Comparison of ENCODE assay signal across 1 cellular context in the genomic region with DNA sequence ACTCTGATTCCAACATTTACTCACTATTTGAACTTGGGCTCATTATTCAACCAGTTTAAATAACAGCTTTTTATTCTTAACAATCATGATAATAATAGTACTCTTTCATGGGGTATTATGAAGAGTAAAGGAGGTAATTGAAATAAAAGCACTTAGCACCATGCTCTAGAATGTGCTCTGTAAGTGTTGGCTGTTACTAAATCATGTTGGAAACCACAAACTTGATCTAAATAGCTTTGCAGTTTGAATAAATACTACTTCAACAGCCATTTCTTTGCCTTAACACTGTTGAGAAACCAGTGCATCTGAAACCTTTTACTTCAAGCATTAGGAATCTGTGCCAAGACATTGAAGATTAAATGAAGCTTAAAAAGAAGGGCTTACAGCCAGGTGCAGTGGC.
TF ChIP-seq lines count a peak whose summit lies in the region.

No MANE protein-coding gene starts in this region.

TF ChIP-seq in HepG2, 621 proteins besides CTCF, POLR2A, EP300 and RAD21:
- no peak for TF ChIP-seq ZNF468 (CRISPR knock-in tag; IDR thresholded peaks at IDR 0.05)
- TF ChIP-seq MBD4 (IDR thresholded peaks at IDR 0.05; ENCODE audit: borderline replicate concordance, low read length), result no peak
- no peak for TF ChIP-seq ZNF33B (CRISPR knock-in tag; IDR thresholded peaks at IDR 0.05)
- TF ChIP-seq, protein P1, sequence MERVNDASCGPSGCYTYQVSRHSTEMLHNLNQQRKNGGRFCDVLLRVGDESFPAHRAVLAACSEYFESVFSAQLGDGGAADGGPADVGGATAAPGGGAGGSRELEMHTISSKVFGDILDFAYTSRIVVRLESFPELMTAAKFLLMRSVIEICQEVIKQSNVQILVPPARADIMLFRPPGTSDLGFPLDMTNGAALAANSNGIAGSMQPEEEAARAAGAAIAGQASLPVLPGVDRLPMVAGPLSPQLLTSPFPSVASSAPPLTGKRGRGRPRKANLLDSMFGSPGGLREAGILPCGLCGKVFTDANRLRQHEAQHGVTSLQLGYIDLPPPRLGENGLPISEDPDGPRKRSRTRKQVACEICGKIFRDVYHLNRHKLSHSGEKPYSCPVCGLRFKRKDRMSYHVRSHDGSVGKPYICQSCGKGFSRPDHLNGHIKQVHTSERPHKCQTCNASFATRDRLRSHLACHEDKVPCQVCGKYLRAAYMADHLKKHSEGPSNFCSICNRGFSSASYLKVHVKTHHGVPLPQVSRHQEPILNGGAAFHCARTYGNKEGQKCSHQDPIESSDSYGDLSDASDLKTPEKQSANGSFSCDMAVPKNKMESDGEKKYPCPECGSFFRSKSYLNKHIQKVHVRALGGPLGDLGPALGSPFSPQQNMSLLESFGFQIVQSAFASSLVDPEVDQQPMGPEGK (CRISPR knock-in tag; IDR thresholded peaks at IDR 0.05), result no peak
- TF ChIP-seq, protein P2, sequence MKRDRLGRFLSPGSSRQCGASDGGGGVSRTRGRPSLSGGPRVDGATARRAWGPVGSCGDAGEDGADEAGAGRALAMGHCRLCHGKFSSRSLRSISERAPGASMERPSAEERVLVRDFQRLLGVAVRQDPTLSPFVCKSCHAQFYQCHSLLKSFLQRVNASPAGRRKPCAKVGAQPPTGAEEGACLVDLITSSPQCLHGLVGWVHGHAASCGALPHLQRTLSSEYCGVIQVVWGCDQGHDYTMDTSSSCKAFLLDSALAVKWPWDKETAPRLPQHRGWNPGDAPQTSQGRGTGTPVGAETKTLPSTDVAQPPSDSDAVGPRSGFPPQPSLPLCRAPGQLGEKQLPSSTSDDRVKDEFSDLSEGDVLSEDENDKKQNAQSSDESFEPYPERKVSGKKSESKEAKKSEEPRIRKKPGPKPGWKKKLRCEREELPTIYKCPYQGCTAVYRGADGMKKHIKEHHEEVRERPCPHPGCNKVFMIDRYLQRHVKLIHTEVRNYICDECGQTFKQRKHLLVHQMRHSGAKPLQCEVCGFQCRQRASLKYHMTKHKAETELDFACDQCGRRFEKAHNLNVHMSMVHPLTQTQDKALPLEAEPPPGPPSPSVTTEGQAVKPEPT (CRISPR knock-in tag; IDR thresholded peaks at IDR 0.05; ENCODE audit: low read depth), result no peak
- no peak for TF ChIP-seq ZFP90 (CRISPR knock-in tag; IDR thresholded peaks at IDR 0.05; ENCODE audit: borderline replicate concordance)
- no peak for TF ChIP-seq NCOA5 (CRISPR knock-in tag; IDR thresholded peaks at IDR 0.05)
- no peak for TF ChIP-seq ZNF775 (CRISPR knock-in tag; IDR thresholded peaks at IDR 0.05; ENCODE audit: borderline replicate concordance)
- TF ChIP-seq RBFOX2 (IDR thresholded peaks at IDR 0.05; ENCODE audit: low read depth, low read length), result no peak
- no peak for TF ChIP-seq SP2 (CRISPR knock-in tag; IDR thresholded peaks at IDR 0.05)
- TF ChIP-seq, protein P3, sequence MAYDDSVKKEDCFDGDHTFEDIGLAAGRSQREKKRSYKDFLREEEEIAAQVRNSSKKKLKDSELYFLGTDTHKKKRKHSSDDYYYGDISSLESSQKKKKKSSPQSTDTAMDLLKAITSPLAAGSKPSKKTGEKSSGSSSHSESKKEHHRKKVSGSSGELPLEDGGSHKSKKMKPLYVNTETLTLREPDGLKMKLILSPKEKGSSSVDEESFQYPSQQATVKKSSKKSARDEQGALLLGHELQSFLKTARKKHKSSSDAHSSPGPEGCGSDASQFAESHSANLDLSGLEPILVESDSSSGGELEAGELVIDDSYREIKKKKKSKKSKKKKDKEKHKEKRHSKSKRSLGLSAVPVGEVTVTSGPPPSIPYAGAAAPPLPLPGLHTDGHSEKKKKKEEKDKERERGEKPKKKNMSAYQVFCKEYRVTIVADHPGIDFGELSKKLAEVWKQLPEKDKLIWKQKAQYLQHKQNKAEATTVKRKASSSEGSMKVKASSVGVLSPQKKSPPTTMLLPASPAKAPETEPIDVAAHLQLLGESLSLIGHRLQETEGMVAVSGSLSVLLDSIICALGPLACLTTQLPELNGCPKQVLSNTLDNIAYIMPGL (CRISPR knock-in tag; IDR thresholded peaks at IDR 0.05; ENCODE audit: borderline replicate concordance in 1 of 2, low read depth in 1 of 2), result no peak
